Comparison of ENCODE assay signal across 13 cellular contexts in the genomic region with DNA sequence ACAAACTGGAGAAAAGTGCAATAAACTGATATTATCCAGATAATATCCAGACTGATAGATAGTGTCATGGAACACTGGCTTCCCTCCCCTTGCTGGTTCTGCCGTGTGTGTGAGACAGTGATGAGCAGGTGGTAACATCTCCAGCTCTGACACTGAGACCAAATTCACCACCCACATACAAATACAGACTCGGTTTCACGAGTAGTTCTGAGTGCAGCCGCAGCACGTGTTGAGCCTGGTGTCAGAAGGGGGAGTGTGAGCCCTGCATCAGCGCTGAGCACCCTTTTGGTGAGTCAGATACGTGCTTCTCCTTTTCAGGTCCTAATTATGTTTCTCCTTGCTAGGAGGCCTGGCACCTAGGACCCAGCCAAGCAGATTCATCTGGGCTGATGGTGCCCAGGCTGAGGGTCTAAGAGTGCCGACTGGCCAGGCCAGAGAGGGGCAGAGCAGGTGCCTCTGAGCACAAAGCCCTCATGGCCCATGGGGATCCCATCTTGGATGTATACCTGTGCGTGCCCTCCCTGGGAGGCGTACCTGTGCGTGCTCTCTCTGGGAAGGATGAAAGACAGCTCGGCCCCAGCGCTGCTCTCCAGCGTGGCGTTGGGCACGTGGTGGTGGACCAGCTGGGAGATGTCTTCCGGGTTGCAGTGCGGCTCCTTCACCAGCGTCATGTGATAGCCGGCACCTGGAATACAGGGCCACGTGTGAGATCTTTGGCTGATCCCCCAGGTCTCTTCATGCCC. TPM values are rescaled to one million over a fixed set of nuclear protein-coding genes. Genes with fewer than 3 reads are reported as not detected.
DNase-seq lines count a peak whose midpoint lies in the region; ATAC-seq and TF ChIP-seq lines count a peak whose summit lies in the region.
"Had no signal": no experiment of that assay in that cellular context is flagged by ENCODE, and none has a peak within 500 bp of the region (broad histone marks: within the 10 kb centered on the region; RNA-seq: fewer than 3 reads in every experiment).

No MANE protein-coding gene starts in this region.

- intact Hi-C loops in activated CD8-positive, alpha-beta T cell treated with anti-CD3 and anti-CD28 coated beads for 36 hours (cut with micrococcal nuclease), result no loop called here

- H3K4me3 Mint-ChIP-seq in activated CD8-positive, alpha-beta T cell treated with anti-CD3 and anti-CD28 coated beads for 36 hours, result no peak overlapping the region
- H3K4me3 Mint-ChIP-seq in activated CD8-positive, alpha-beta T cell treated with anti-CD3 and anti-CD28 coated beads, Interleukin-2, amount 10 ng/mL, durations not matched to agents 7 days and 5 days, result no peak overlapping the region
- no peak overlapping the region for H3K4me3 Mint-ChIP-seq in activated T-cell treated with anti-CD3 and anti-CD28 coated beads, Interleukin-2, amount 50 U/mL, for 24 hours

- no peaks in the 10 kb centered on the region for H3K79me2 ChIP-seq in OCI-LY3 (ENCODE audit: low read length)

- peak overlapping the region; percentile 47 for H3K4me2 ChIP-seq in OCI-LY3 (ENCODE audit: low read length)

- H3K36me3 ChIP-seq in OCI-LY3 (replicated peaks; ENCODE audit: low read depth, low read length), result no peaks in the 10 kb centered on the region
- H3K36me3 ChIP-seq: SJSA1 had no signal

- no peaks in the 10 kb centered on the region for H3K36me3 Mint-ChIP-seq in activated CD8-positive, alpha-beta T cell treated with anti-CD3 and anti-CD28 coated beads for 36 hours (ENCODE audit: low read depth)
- peaks cover 3% of the 10 kb centered on the region for H3K36me3 Mint-ChIP-seq in activated CD8-positive, alpha-beta T cell treated with anti-CD3 and anti-CD28 coated beads, Interleukin-2, amount 10 ng/mL, durations not matched to agents 7 days and 5 days (ENCODE audit: low read depth)
- H3K36me3 Mint-ChIP-seq in activated T-cell treated with anti-CD3 and anti-CD28 coated beads, Interleukin-2, amount 50 U/mL, for 24 hours (ENCODE audit: low read depth), result no peaks in the 10 kb centered on the region

- no peak overlapping the region for H3K9ac ChIP-seq in OCI-LY3 (ENCODE audit: low read length)

- no peaks in the 10 kb centered on the region for H4K20me1 ChIP-seq in OCI-LY3 (ENCODE audit: insufficient read depth, low read length)

- 0 out of 2 replicates have a peak, but pooled peaks cover 4% of the 10 kb centered on the region for H3K27me3 ChIP-seq in OCI-LY3 (ENCODE audit: low read depth, low read length)

- H3K9me3 Mint-ChIP-seq in activated CD8-positive, alpha-beta T cell treated with anti-CD3 and anti-CD28 coated beads for 36 hours, result no peaks in the 10 kb centered on the region
- no peaks in the 10 kb centered on the region for H3K9me3 Mint-ChIP-seq in activated CD8-positive, alpha-beta T cell treated with anti-CD3 and anti-CD28 coated beads, Interleukin-2, amount 10 ng/mL, durations not matched to agents 7 days and 5 days (ENCODE audit: insufficient read depth)
- H3K9me3 Mint-ChIP-seq in activated T-cell treated with anti-CD3 and anti-CD28 coated beads, Interleukin-2, amount 50 U/mL, for 24 hours, result no peaks in the 10 kb centered on the region

- H3K4me3 ChIP-seq in OCI-LY3 (ENCODE audit: low read length), result no peak overlapping the region
- H3K4me3 ChIP-seq: SJSA1 had no signal

- POLR2A ChIA-PET in activated CD8-positive, alpha-beta T cell treated with anti-CD3 and anti-CD28 coated beads for 36 hours (lab: Charles Lee), result no interaction called here
- POLR2A ChIA-PET in activated CD8-positive, alpha-beta T cell treated with anti-CD3 and anti-CD28 coated beads, Interleukin-2, amount 10 ng/mL, durations not matched to agents 7 days and 5 days (lab: Charles Lee), result interaction anchor here (0.8 kb wide), 1 partner anchor 140 kb away, joined by 4 read pairs; the partner anchor contains the start of gene TRAF7

- peak; percentile 8 for DNase-seq in activated CD8-positive, alpha-beta T cell treated with anti-CD3 and anti-CD28 coated beads for 36 hours
- no peak for DNase-seq in activated CD8-positive, alpha-beta T cell treated with anti-CD3 and anti-CD28 coated beads, Interleukin-2, amount 10 ng/mL, durations not matched to agents 7 days and 5 days
- peak; percentile 30 for DNase-seq in superior temporal gyrus (ENCODE audit: extremely low spot score)
- no peak for DNase-seq in activated T-cell treated with anti-CD3 and anti-CD28 coated beads, Interleukin-2, amount 50 U/mL, for 24 hours
- DNase-seq in NCI-H2107 treated with DMSO at 0.1 percent for 48 hours (lab: John Stamatoyannopoulos, UW; ENCODE audit: unreplicated experiment), result no peak
- DNase-seq: activated CD4-positive, alpha-beta T cell treated with anti-CD3 and anti-CD28 coated beads, Interleukin-2, amount 50 U/mL, for 48 hours; amniotic stem cell; DMS53; NCI-H2171 treated with DMSO at 0.1 percent for 48 hours; small intestine; stimulated activated naive CD4-positive, alpha-beta T cell had no signal

- H3K4me1 Mint-ChIP-seq in activated CD8-positive, alpha-beta T cell treated with anti-CD3 and anti-CD28 coated beads for 36 hours (ENCODE audit: low read depth), result peaks cover 5% of the 10 kb centered on the region
- peaks cover 18% of the 10 kb centered on the region for H3K4me1 Mint-ChIP-seq in activated CD8-positive, alpha-beta T cell treated with anti-CD3 and anti-CD28 coated beads, Interleukin-2, amount 10 ng/mL, durations not matched to agents 7 days and 5 days (ENCODE audit: low read depth)
- no peaks in the 10 kb centered on the region for H3K4me1 Mint-ChIP-seq in activated T-cell treated with anti-CD3 and anti-CD28 coated beads, Interleukin-2, amount 50 U/mL, for 24 hours (ENCODE audit: low read depth)

- H2AFZ ChIP-seq in OCI-LY3 (ENCODE audit: low read depth, low read length), result no peak overlapping the region

- no peak for ATAC-seq in activated CD8-positive, alpha-beta T cell treated with anti-CD3 and anti-CD28 coated beads for 36 hours
- ATAC-seq in activated CD8-positive, alpha-beta T cell treated with anti-CD3 and anti-CD28 coated beads, Interleukin-2, amount 10 ng/mL, durations not matched to agents 7 days and 5 days, result no peak

- CTCF ChIA-PET in activated CD8-positive, alpha-beta T cell treated with anti-CD3 and anti-CD28 coated beads for 36 hours (lab: Charles Lee), result no interaction called here
- CTCF ChIA-PET in activated CD8-positive, alpha-beta T cell treated with anti-CD3 and anti-CD28 coated beads, Interleukin-2, amount 10 ng/mL, durations not matched to agents 7 days and 5 days (lab: Charles Lee), result interaction anchor here (0.7 kb wide), 1 partner anchor 45 kb away, joined by 4 read pairs; no protein-coding TSS in a partner anchor

- H3K9me3 ChIP-seq in OCI-LY3 (ENCODE audit: insufficient read depth, low read length), result no peaks in the 10 kb centered on the region
- H3K9me3 ChIP-seq: SJSA1 had no signal

- no peak overlapping the region for H3K27ac Mint-ChIP-seq in activated CD8-positive, alpha-beta T cell treated with anti-CD3 and anti-CD28 coated beads for 36 hours
- H3K27ac Mint-ChIP-seq in activated CD8-positive, alpha-beta T cell treated with anti-CD3 and anti-CD28 coated beads, Interleukin-2, amount 10 ng/mL, durations not matched to agents 7 days and 5 days, result no peak overlapping the region
- H3K27ac Mint-ChIP-seq in activated T-cell treated with anti-CD3 and anti-CD28 coated beads, Interleukin-2, amount 50 U/mL, for 24 hours, result no peak overlapping the region

- H3K27me3 Mint-ChIP-seq in activated CD8-positive, alpha-beta T cell treated with anti-CD3 and anti-CD28 coated beads for 36 hours, result no peaks in the 10 kb centered on the region
- no peaks in the 10 kb centered on the region for H3K27me3 Mint-ChIP-seq in activated CD8-positive, alpha-beta T cell treated with anti-CD3 and anti-CD28 coated beads, Interleukin-2, amount 10 ng/mL, durations not matched to agents 7 days and 5 days (ENCODE audit: low read depth)
- no peaks in the 10 kb centered on the region for H3K27me3 Mint-ChIP-seq in activated T-cell treated with anti-CD3 and anti-CD28 coated beads, Interleukin-2, amount 50 U/mL, for 24 hours

- no peak overlapping the region; the same call in 1 of the 2 replicates for H3K27ac ChIP-seq in OCI-LY3 (ENCODE audit: low read length)
- H3K27ac ChIP-seq: SJSA1 had no signal

- no peak for TF ChIP-seq CTCF in activated CD8-positive, alpha-beta T cell treated with anti-CD3 and anti-CD28 coated beads for 36 hours (IDR thresholded peaks at IDR 0.05)
- TF ChIP-seq CTCF in OCI-LY3 (IDR thresholded peaks at IDR 0.05; ENCODE audit: low read depth, low read length), result peak; percentile 40

- H3K4me1 ChIP-seq in OCI-LY3 (ENCODE audit: low read length), result peaks cover 16% of the 10 kb centered on the region
- H3K4me1 ChIP-seq: SJSA1 had no signal

RNA-seq across cellular contexts. Expression of gene RNPS1, which starts 27.3 kb away (rescaled TPM):
- 100 to 1,000 TPM; 334 to 358 TPM for total RNA-seq in activated CD8-positive, alpha-beta T cell treated with anti-CD3 and anti-CD28 coated beads for 36 hours
- total RNA-seq in activated CD8-positive, alpha-beta T cell treated with anti-CD3 and anti-CD28 coated beads, Interleukin-2, amount 10 ng/mL, durations not matched to agents 7 days and 5 days, result 100 to 1,000 TPM; 260 to 268 TPM

RNA-seq across cellular contexts. Expression of gene ECI1, which starts 43.8 kb away (rescaled TPM):
- 10 to 100 TPM; 37.4 to 40.5 TPM for total RNA-seq in activated CD8-positive, alpha-beta T cell treated with anti-CD3 and anti-CD28 coated beads for 36 hours
- total RNA-seq in activated CD8-positive, alpha-beta T cell treated with anti-CD3 and anti-CD28 coated beads, Interleukin-2, amount 10 ng/mL, durations not matched to agents 7 days and 5 days, result 10 to 100 TPM; 36.0 to 41.1 TPM

RNA-seq across cellular contexts. Expression of gene ABCA3, which starts 45.3 kb away (rescaled TPM):
- 1 to 10 TPM; 2.9 to 3.6 TPM for total RNA-seq in activated CD8-positive, alpha-beta T cell treated with anti-CD3 and anti-CD28 coated beads for 36 hours
- 1 to 10 TPM; 6.3 to 6.8 TPM for total RNA-seq in activated CD8-positive, alpha-beta T cell treated with anti-CD3 and anti-CD28 coated beads, Interleukin-2, amount 10 ng/mL, durations not matched to agents 7 days and 5 days
- total RNA-seq: SJSA1 had no signal

RNA-seq across cellular contexts. Expression of gene DNASE1L2, which starts 59.0 kb away (rescaled TPM):
- total RNA-seq in activated CD8-positive, alpha-beta T cell treated with anti-CD3 and anti-CD28 coated beads for 36 hours, result under 1 TPM; 0.32 to 0.51 TPM
- total RNA-seq in activated CD8-positive, alpha-beta T cell treated with anti-CD3 and anti-CD28 coated beads, Interleukin-2, amount 10 ng/mL, durations not matched to agents 7 days and 5 days, result 1 to 10 TPM; 3.3 to 4.1 TPM

Comparison
In these comparisons a context has a peak if more than half of its experiments do, and no peak if none do; other contexts are left out.
1. DNase-seq: peak in activated CD8-positive, alpha-beta T cell treated with anti-CD3 and anti-CD28 coated beads for 36 hours (single experiment) and superior temporal gyrus (single experiment); none in activated CD8-positive, alpha-beta T cell treated with anti-CD3 and anti-CD28 coated beads, Interleukin-2, amount 10 ng/mL, durations not matched to agents 7 days and 5 days (single experiment), activated T-cell treated with anti-CD3 and anti-CD28 coated beads, Interleukin-2, amount 50 U/mL, for 24 hours (single experiment) and NCI-H2107 treated with DMSO at 0.1 percent for 48 hours (single experiment).